8 cellular contexts compared by ENCODE assay signal in genomic region chr5:134100283-134101011, GRCh38. TPM values are rescaled to one million over a fixed set of nuclear protein-coding genes. Genes with fewer than 3 reads are reported as not detected.
DNase-seq lines count a peak whose midpoint lies in the region; ATAC-seq lines count a peak whose summit lies in the region.

No MANE protein-coding gene starts in this region.

- in situ Hi-C loops in G401 (cut with HindIII; ENCODE audit: low sequenced_read_pairs): no loop called here

- DNase-seq in AG08396 (ENCODE audit: low spot score): peak; percentile 43
- peak; percentile 88 for DNase-seq in activated CD8-positive, alpha-beta memory T cell treated with anti-CD3 and anti-CD28 coated beads for 24 hours
- DNase-seq in fibroblast of peridontal ligament (ENCODE audit: extremely low read depth): peak; percentile 61
- DNase-seq in stimulated activated CD4-positive, alpha-beta T cell treated with anti-CD3 and anti-CD28 coated beads, TNF-alpha, amount 100 ng/mL, for 24 hours (ENCODE audit: low read depth in 3 of 3): peak; percentile 70 to 85 (median 72)
- DNase-seq in G401 (ENCODE audit: low spot score): no peak
- no peak for DNase-seq in NCI-H2196 treated with DMSO at 0.1 percent for 48 hours (lab: John Stamatoyannopoulos, UW; ENCODE audit: unreplicated experiment)

- ATAC-seq in GM19467 (IDR thresholded peaks at IDR 0.05; ENCODE audit: unreplicated experiment): peak; percentile 75
- ATAC-seq in HG03565 (IDR thresholded peaks at IDR 0.05; ENCODE audit: unreplicated experiment): peak; percentile 65

RNA-seq across cellular contexts. Expression of gene TCF7, which starts 14.0 kb away (rescaled TPM):
- total RNA-seq in G401 (2014; rRNA removed; shearing (Covaris generic)): 5.0 and 11.1 TPM in 2 replicates

Comparison
In these comparisons a context has a peak if more than half of its experiments do, and no peak if none do; other contexts are left out.
1. DNase-seq: peak in AG08396 (single experiment), activated CD8-positive, alpha-beta memory T cell treated with anti-CD3 and anti-CD28 coated beads for 24 hours (single experiment), fibroblast of peridontal ligament (single experiment) and stimulated activated CD4-positive, alpha-beta T cell treated with anti-CD3 and anti-CD28 coated beads, TNF-alpha, amount 100 ng/mL, for 24 hours (3 of 3); none in G401 (single experiment) and NCI-H2196 treated with DMSO at 0.1 percent for 48 hours (single experiment).